In genomic region chr11:65558785-65559509, GRCh38 we compare ENCODE assay signal across 8 cellular contexts. TPM values are rescaled to one million over a fixed set of nuclear protein-coding genes. Genes with fewer than 3 reads are reported as not detected.
A peak's percentile ranks its signal among the peaks of the same experiment; 100 is the strongest.
DNase-seq lines count a peak whose midpoint lies in the region; ATAC-seq and TF ChIP-seq lines count a peak whose summit lies in the region.

No MANE protein-coding gene starts in this region.

- peak overlapping the region; percentile 60 for H3K4me3 ChIP-seq in skeletal muscle cell (ENCODE audit: low read depth, low read length)

- no peaks in the 10 kb centered on the region for H3K9me3 Mint-ChIP-seq in HFFc6
- H3K9me3 Mint-ChIP-seq in activated naive CD8-positive, alpha-beta T cell treated with anti-CD3 and anti-CD28 coated beads for 36 hours = no peaks in the 10 kb centered on the region

- peak overlapping the region; percentile 41; the same call in 1 of the 2 replicates for H3K4me3 Mint-ChIP-seq in HFFc6
- peak overlapping the region; percentile 54 for H3K4me3 Mint-ChIP-seq in activated naive CD8-positive, alpha-beta T cell treated with anti-CD3 and anti-CD28 coated beads for 36 hours

- TF ChIP-seq CTCF in HFFc6 (IDR thresholded peaks at IDR 0.05) (no peak; the same call in 1 of the 2 replicates), GM10266 (IDR thresholded peaks at IDR 0.05; ENCODE audit: control insufficient read depth, insufficient read depth, low read depth, missing control alignments) (no peak)

- intact Hi-C loops in left ventricle myocardium superior (cut with micrococcal nuclease) = no loop called here

- peaks cover 65% of the 10 kb centered on the region for H3K4me1 Mint-ChIP-seq in HFFc6 (ENCODE audit: low read depth)
- H3K4me1 Mint-ChIP-seq in activated naive CD8-positive, alpha-beta T cell treated with anti-CD3 and anti-CD28 coated beads for 36 hours = peaks cover 54% of the 10 kb centered on the region

- DNase-seq in HFFc6 = no peak
- no peak for DNase-seq in activated naive CD8-positive, alpha-beta T cell treated with anti-CD3 and anti-CD28 coated beads for 36 hours
- peak; percentile 88 for DNase-seq in left ventricle myocardium superior
- no peak for DNase-seq in skeletal muscle cell (ENCODE audit: low read depth)
- DNase-seq in GM10266 (ENCODE audit: extremely low spot score) = no peak
- no peak for DNase-seq in HK-2 (ENCODE audit: unreplicated experiment)

- peak overlapping the region; percentile 90 for H3K27ac Mint-ChIP-seq in HFFc6
- H3K27ac Mint-ChIP-seq in activated naive CD8-positive, alpha-beta T cell treated with anti-CD3 and anti-CD28 coated beads for 36 hours = peak overlapping the region; percentile 71

- peaks cover 5% of the 10 kb centered on the region; the same call in 1 of the 2 replicates for H3K36me3 Mint-ChIP-seq in HFFc6 (ENCODE audit: low read depth)
- peaks cover 3% of the 10 kb centered on the region for H3K36me3 Mint-ChIP-seq in activated naive CD8-positive, alpha-beta T cell treated with anti-CD3 and anti-CD28 coated beads for 36 hours

- no peaks in the 10 kb centered on the region; the same call in 1 of the 2 replicates for H3K27me3 Mint-ChIP-seq in HFFc6 (ENCODE audit: insufficient read depth)
- no peaks in the 10 kb centered on the region for H3K27me3 Mint-ChIP-seq in activated naive CD8-positive, alpha-beta T cell treated with anti-CD3 and anti-CD28 coated beads for 36 hours

- ATAC-seq in left ventricle myocardium superior = peak; percentile 72
- no peak for ATAC-seq in GM19395 (IDR thresholded peaks at IDR 0.05; ENCODE audit: unreplicated experiment)
- no peak for ATAC-seq in GM18520 (IDR thresholded peaks at IDR 0.05; ENCODE audit: unreplicated experiment)

RNA-seq across cellular contexts. Expression of gene LTBP3, which starts 0.8 kb away (rescaled TPM):
- 10 to 100 TPM; 64.0 to 78.1 (median 66.0) TPM for total RNA-seq in HFFc6 (2021; fragmentation: NEBNext Ultra II Directional; extraction: Animal tissue kit (Norgen Biotek cat#: 25700))
- 10 to 100 TPM; 35.5 to 36.0 TPM for total RNA-seq in activated naive CD8-positive, alpha-beta T cell treated with anti-CD3 and anti-CD28 coated beads for 36 hours
- 77.5 TPM for total RNA-seq in left ventricle myocardium superior

RNA-seq across cellular contexts. Expression of gene ZNRD2, which starts 11.3 kb away (rescaled TPM):
- 10 to 100 TPM; 57.7 to 72.0 (median 64.3) TPM for total RNA-seq in HFFc6 (2021; fragmentation: NEBNext Ultra II Directional; extraction: Animal tissue kit (Norgen Biotek cat#: 25700))
- 10 to 100 TPM; 59.1 to 63.3 TPM for total RNA-seq in activated naive CD8-positive, alpha-beta T cell treated with anti-CD3 and anti-CD28 coated beads for 36 hours
- total RNA-seq in left ventricle myocardium superior = 25.0 TPM

RNA-seq across cellular contexts. Expression of gene FAM89B, which starts 13.4 kb away (rescaled TPM):
- total RNA-seq in HFFc6 (2021; fragmentation: NEBNext Ultra II Directional; extraction: Animal tissue kit (Norgen Biotek cat#: 25700)) = 10 to 100 TPM; 40.9 to 52.8 (median 43.7) TPM
- total RNA-seq in activated naive CD8-positive, alpha-beta T cell treated with anti-CD3 and anti-CD28 coated beads for 36 hours = 10 to 100 TPM; 13.6 to 15.0 TPM
- total RNA-seq in left ventricle myocardium superior = 39.3 TPM

RNA-seq across cellular contexts. Expression of gene EHBP1L1, which starts 16.9 kb away (rescaled TPM):
- total RNA-seq in HFFc6 (2021; fragmentation: NEBNext Ultra II Directional; extraction: Animal tissue kit (Norgen Biotek cat#: 25700)) = 10 to 100 TPM; 47.5 to 69.3 (median 61.3) TPM
- total RNA-seq in activated naive CD8-positive, alpha-beta T cell treated with anti-CD3 and anti-CD28 coated beads for 36 hours = 10 to 100 TPM; 55.7 to 60.0 TPM
- 57.3 TPM for total RNA-seq in left ventricle myocardium superior

RNA-seq across cellular contexts. Expression of gene SCYL1, which starts 34.1 kb away (rescaled TPM):
- 100 to 1,000 TPM; 120 to 137 (median 126) TPM for total RNA-seq in HFFc6 (2021; fragmentation: NEBNext Ultra II Directional; extraction: Animal tissue kit (Norgen Biotek cat#: 25700))
- 10 to 100 TPM; 70.5 to 80.3 TPM for total RNA-seq in activated naive CD8-positive, alpha-beta T cell treated with anti-CD3 and anti-CD28 coated beads for 36 hours
- total RNA-seq in left ventricle myocardium superior = 60.4 TPM
